In the genomic region with DNA sequence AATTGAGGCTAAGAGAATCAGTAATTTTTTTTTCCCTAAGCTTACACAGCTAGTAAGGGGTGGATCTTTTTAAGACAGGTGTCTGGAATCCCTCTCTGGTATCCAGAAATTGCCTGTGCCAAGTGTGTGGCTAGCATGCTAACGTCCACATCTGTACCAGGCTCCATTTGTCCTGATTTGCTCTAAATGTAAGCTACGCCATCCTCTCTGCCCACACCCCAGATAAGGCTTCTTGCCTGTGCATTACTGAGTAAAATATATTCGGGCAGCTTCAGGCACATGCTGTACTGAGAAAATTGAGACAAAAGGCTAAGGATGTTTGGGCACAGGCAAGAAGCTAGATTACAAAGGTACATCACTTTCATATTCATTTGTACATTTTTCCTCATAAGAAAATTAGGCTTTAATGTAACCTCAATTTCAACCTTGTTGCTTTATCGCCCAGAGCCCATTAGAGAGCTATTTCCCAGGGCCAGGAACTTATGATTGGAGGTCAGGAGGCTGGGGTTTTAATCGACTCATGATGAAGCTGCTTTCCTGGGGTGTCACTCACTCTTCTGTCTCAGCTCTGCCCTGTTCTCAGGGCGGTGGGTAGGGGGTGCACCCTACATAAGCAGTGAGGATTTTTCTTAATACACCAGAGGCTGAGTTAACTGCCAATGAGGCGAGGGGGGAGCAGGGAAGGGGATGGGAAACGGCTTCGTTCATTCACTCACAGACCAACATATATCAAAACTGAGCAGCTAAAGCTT, we compare ENCODE assay signal across 14 cellular contexts.
DNase-seq lines count a peak whose midpoint lies in the region; ATAC-seq and TF ChIP-seq lines count a peak whose summit lies in the region.
"Had no signal": no experiment of that assay in that cellular context is flagged by ENCODE, and none has a peak within 500 bp of the region (broad histone marks: within the 10 kb centered on the region; RNA-seq: fewer than 3 reads in every experiment).

No MANE protein-coding gene starts in this region.

- POLR2A ChIA-PET in HEK293 (lab: Yijun Ruan, JAX) = no interaction called here

- H3K4me3 Mint-ChIP-seq in nephron progenitor cell (no peak overlapping the region), type B pancreatic cell (no peak overlapping the region)
- H3K4me3 Mint-ChIP-seq: CD4-positive, alpha-beta memory T cell; HFFc6 had no signal

- H3K9me3 Mint-ChIP-seq in nephron progenitor cell = no peaks in the 10 kb centered on the region
- no peaks in the 10 kb centered on the region for H3K9me3 Mint-ChIP-seq in type B pancreatic cell
- H3K9me3 Mint-ChIP-seq: CD4-positive, alpha-beta memory T cell; HFFc6 had no signal

- H3K9ac ChIP-seq in SK-N-MC (ENCODE audit: insufficient read length) = no peak overlapping the region

- H3K27me3 ChIP-seq in foreskin keratinocyte = peaks cover 3% of the 10 kb centered on the region
- H3K27me3 ChIP-seq: BE2C had no signal

- no peaks in the 10 kb centered on the region for H3K36me3 ChIP-seq in HEK293 (ENCODE audit: control insufficient read depth in 2 of 2, insufficient read depth in 1 of 2, low read length in 2 of 2)
- H3K36me3 ChIP-seq in SK-N-MC (ENCODE audit: insufficient read depth, low read length) = no peaks in the 10 kb centered on the region
- H3K36me3 ChIP-seq: BE2C, HAP-1 had no signal

- DNase-seq in SK-N-MC (ENCODE audit: low read depth, low spot score) (no peak), nephron progenitor cell (no peak), type B pancreatic cell (ENCODE audit: extremely low spot score, unreplicated experiment) (no peak), foreskin keratinocyte (no peak)
- DNase-seq: BE2C; CD4-positive, alpha-beta memory T cell; DMS79; GOT3; HFFc6 had no signal

- H3K4me3 ChIP-seq in HEK293 (ENCODE audit: low read depth, low read length) (no peak overlapping the region), SK-N-MC (no peak overlapping the region)
- H3K4me3 ChIP-seq: A549, HAP-1 had no signal

- H3K4me1 Mint-ChIP-seq in nephron progenitor cell (peaks cover 85% of the 10 kb centered on the region), type B pancreatic cell (ENCODE audit: unreplicated experiment) (peaks cover 48% of the 10 kb centered on the region)
- H3K4me1 Mint-ChIP-seq: CD4-positive, alpha-beta memory T cell had no signal

- H3K36me3 Mint-ChIP-seq in nephron progenitor cell (ENCODE audit: low read depth) = peaks cover 13% of the 10 kb centered on the region
- no peaks in the 10 kb centered on the region for H3K36me3 Mint-ChIP-seq in type B pancreatic cell
- H3K36me3 Mint-ChIP-seq: CD4-positive, alpha-beta memory T cell had no signal

- H3K4me1 ChIP-seq in HEK293 (ENCODE audit: control insufficient read depth, insufficient read depth, low read length) (no peaks in the 10 kb centered on the region), foreskin keratinocyte (no peaks in the 10 kb centered on the region)
- H3K4me1 ChIP-seq: A549, HAP-1 had no signal

- peak overlapping the region; percentile 52 for H3K27ac Mint-ChIP-seq in nephron progenitor cell
- H3K27ac Mint-ChIP-seq in type B pancreatic cell = peak overlapping the region; percentile 11
- H3K27ac Mint-ChIP-seq: CD4-positive, alpha-beta memory T cell; HFFc6 had no signal

- CTCF ChIA-PET in HEK293 (lab: Yijun Ruan, JAX) = interaction anchor here (0.6 to 0.7 kb wide), 3 partner anchors 132 to 478 kb away, joined by 3 read pairs; no protein-coding TSS in a partner anchor

- no peak overlapping the region for H3K27ac ChIP-seq in HEK293 (ENCODE audit: extremely low read depth, low read depth, low read length)
- peak overlapping the region; percentile 60; the same call in 1 of the 2 replicates for H3K27ac ChIP-seq in SK-N-MC
- H3K27ac ChIP-seq in foreskin keratinocyte = no peak overlapping the region
- H3K27ac ChIP-seq: A549, C4-2B had no signal

- H3K9me3 ChIP-seq in HEK293 (ENCODE audit: control insufficient read depth, insufficient read depth, low read depth, low read length) (no peaks in the 10 kb centered on the region), SK-N-MC (ENCODE audit: low read depth, low read length) (no peaks in the 10 kb centered on the region)
- H3K9me3 ChIP-seq: A549, BE2C, HAP-1 had no signal

- no peak for TF ChIP-seq CTCF in HEK293 (tag by site-specific recombination; IDR thresholded peaks at IDR 0.05)
- TF ChIP-seq CTCF in nephron progenitor cell (IDR thresholded peaks at IDR 0.05) = no peak
- no peak for TF ChIP-seq CTCF in type B pancreatic cell (conservative IDR thresholded peaks at IDR 0.05)
- TF ChIP-seq CTCF in foreskin keratinocyte (conservative IDR thresholded peaks at IDR 0.05) = no peak

- ATAC-seq in foreskin keratinocyte (no peak), GM21423 (IDR thresholded peaks at IDR 0.05; ENCODE audit: unreplicated experiment) (no peak)
- ATAC-seq: A549 had no signal

- H3K27me3 Mint-ChIP-seq in nephron progenitor cell (ENCODE audit: low read depth, poor library complexity) (no peaks in the 10 kb centered on the region), type B pancreatic cell (no peaks in the 10 kb centered on the region)

TF ChIP-seq in HEK293, 187 proteins besides CTCF, POLR2A, EP300 and RAD21:
- TF ChIP-seq ZNF10 (tag by site-specific recombination; IDR thresholded peaks at IDR 0.05) (no peak), RBAK (tag by site-specific recombination; IDR thresholded peaks at IDR 0.05) (no peak), YY1 (tag by site-specific recombination; IDR thresholded peaks at IDR 0.05) (no peak), ZNF335 (tag by site-specific recombination; conservative IDR thresholded peaks at IDR 0.05) (peak; percentile 43; the same call in 1 of the 2 replicates), ZNF621 (tag by site-specific recombination; IDR thresholded peaks at IDR 0.05) (no peak)
- TF ChIP-seq, protein P1, sequence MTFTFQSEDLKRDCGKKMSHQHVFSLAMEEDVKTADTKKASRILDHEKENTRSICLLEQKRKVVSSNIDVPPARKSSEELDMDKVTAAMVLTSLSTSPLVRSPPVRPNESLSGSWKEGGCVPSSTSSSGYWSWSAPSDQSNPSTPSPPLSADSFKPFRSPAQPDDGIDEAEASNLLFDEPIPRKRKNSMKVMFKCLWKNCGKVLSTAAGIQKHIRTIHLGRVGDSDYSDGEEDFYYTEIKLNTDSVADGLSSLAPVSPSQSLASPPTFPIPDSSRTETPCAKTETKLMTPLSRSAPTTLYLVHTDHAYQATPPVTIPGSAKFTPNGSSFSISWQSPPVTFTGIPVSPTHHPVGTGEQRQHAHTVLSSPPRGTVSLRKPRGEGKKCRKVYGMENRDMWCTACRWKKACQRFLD (tag by site-specific recombination; IDR thresholded peaks at IDR 0.05) = no peak
TF ChIP-seq in HEK293: peak in this region for 1.
